22 cellular contexts compared by ENCODE assay signal in genomic region chr1:174932587-174932986, GRCh38.
"Had no signal": no experiment of that assay in that cellular context is flagged by ENCODE, and none has a peak within 500 bp of the region (broad histone marks: within the 10 kb centered on the region; RNA-seq: fewer than 3 reads in every experiment).

No MANE protein-coding gene starts in this region.

- H3K9me3 ChIP-seq: esophagus squamous epithelium, gastrocnemius medialis, mucosa of descending colon, ovary, psoas muscle, stomach, upper lobe of left lung had no signal

- H3K27ac ChIP-seq: esophagus squamous epithelium, gastrocnemius medialis, ovary, psoas muscle, stomach, upper lobe of left lung had no signal

- H3K4me3 ChIP-seq: esophagus squamous epithelium, gastrocnemius medialis, mucosa of descending colon, ovary, psoas muscle, stomach, upper lobe of left lung had no signal

- DNase-seq: activated CD4-positive, alpha-beta T cell treated with anti-CD3 and anti-CD28 coated beads for 48 hours; activated CD4-positive, CD25-positive, alpha-beta regulatory T cell; activated CD8-positive, alpha-beta T cell treated with anti-CD3 and anti-CD28 coated beads for 36 hours; activated naive CD4-positive, alpha-beta T cell treated with Interleukin-2 at 50 U/mL for 16 hours; activated naive CD8-positive, alpha-beta T cell treated with anti-CD3 and anti-CD28 coated beads, Interleukin-2, amount 10 ng/mL, durations not matched to agents 7 days and 5 days; activated T-cell treated with anti-CD3 and anti-CD28 coated beads, Interleukin-2, amount 50 U/mL, for 24 hours; amygdala; cortex of kidney; effector CD4-positive, alpha-beta T cell; esophagus squamous epithelium; gastrocnemius medialis; immature natural killer cell; left ventricle myocardium superior; mucosa of descending colon; naive B cell; ovary; psoas muscle; stimulated activated CD4-positive, alpha-beta T cell treated with anti-CD3 and anti-CD28 coated beads, Interleukin-4, amount 100 ng/mL, for 24 hours; stomach; T-cell; T-helper 9 cell; upper lobe of left lung had no signal

- H3K36me3 ChIP-seq: esophagus squamous epithelium, gastrocnemius medialis, ovary, stomach, upper lobe of left lung had no signal

- H3K27me3 ChIP-seq: esophagus squamous epithelium, gastrocnemius medialis, ovary, stomach, upper lobe of left lung had no signal

- H3K4me1 ChIP-seq: esophagus squamous epithelium, gastrocnemius medialis, psoas muscle, stomach had no signal
